28 cellular contexts compared by ENCODE assay signal in the genomic region with DNA sequence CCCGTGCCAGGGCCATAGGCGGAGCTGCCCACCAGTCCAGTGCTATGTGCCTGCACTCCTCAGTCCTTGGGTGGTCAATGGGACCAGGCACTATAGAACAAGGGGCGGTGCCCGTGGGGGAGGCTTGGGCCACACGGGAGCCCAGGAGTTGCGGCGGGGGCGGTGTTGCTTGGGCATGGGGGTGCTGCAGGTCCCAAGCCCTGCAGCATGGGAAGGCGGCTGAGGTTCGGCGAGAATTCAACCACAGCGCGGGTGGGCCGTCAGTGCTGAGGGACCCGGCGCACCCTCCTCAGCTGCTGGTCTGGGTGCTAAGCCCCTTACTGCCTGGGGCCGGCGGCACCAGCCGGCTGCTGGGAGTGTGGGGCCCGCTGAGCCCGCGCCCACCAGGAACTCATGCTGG.
"Had no signal": no experiment of that assay in that cellular context is flagged by ENCODE, and none has a peak within 500 bp of the region (broad histone marks: within the 10 kb centered on the region; RNA-seq: fewer than 3 reads in every experiment).

No MANE protein-coding gene starts in this region.

- H3K4me3 Mint-ChIP-seq: dendritic cell treated with granulocyte-macrophage colony-stimulating factor and Interleukin-4, amounts not matched to agents 40 ng/mL and 50 ng/mL, for 4 days; effector memory CD8-positive, alpha-beta T cell; endodermal cell had no signal

- DNase-seq: colonic mucosa; cortex of kidney; dermis blood vessel endothelial cell; dorsolateral prefrontal cortex; effector CD4-positive, alpha-beta T cell; effector CD8-positive, alpha-beta T cell; effector memory CD4-positive, alpha-beta T cell; effector memory CD8-positive, alpha-beta T cell; endodermal cell; erythroblast; esophagus squamous epithelium; foreskin fibroblast; foreskin keratinocyte; foreskin melanocyte; gastrocnemius medialis; glutamatergic neuron; head of caudate nucleus; heart left ventricle had no signal

- H3K9me3 Mint-ChIP-seq: dendritic cell treated with granulocyte-macrophage colony-stimulating factor and Interleukin-4, amounts not matched to agents 40 ng/mL and 50 ng/mL, for 4 days; effector memory CD8-positive, alpha-beta T cell had no signal

- H3K4me1 ChIP-seq: colonic mucosa, esophagus muscularis mucosa, esophagus squamous epithelium, foreskin keratinocyte, gastrocnemius medialis, gastroesophageal sphincter, heart left ventricle had no signal

- H3K36me3 ChIP-seq: colonic mucosa, esophagus muscularis mucosa, esophagus squamous epithelium, gastrocnemius medialis, gastroesophageal sphincter, heart left ventricle had no signal

- H3K4me1 Mint-ChIP-seq: endodermal cell had no signal

- H3K4me3 ChIP-seq: colonic mucosa, coronary artery, dorsolateral prefrontal cortex, esophagus muscularis mucosa, esophagus squamous epithelium, gastrocnemius medialis, gastroesophageal sphincter, heart left ventricle had no signal

- FAIRE-seq: colon, endometrium, endothelial cell of umbilical vein, frontal cortex had no signal

- H3K27me3 Mint-ChIP-seq: dendritic cell treated with granulocyte-macrophage colony-stimulating factor and Interleukin-4, amounts not matched to agents 40 ng/mL and 50 ng/mL, for 4 days; effector memory CD8-positive, alpha-beta T cell had no signal

- ATAC-seq: effector memory CD8-positive, alpha-beta T cell; esophagus mucosa; foreskin keratinocyte; gastrocnemius medialis; gastroesophageal sphincter; heart left ventricle had no signal

- H3K9me3 ChIP-seq: colonic mucosa, esophagus muscularis mucosa, esophagus squamous epithelium, gastrocnemius medialis, gastroesophageal sphincter, heart left ventricle had no signal

- H3K27ac ChIP-seq: colonic mucosa, coronary artery, dorsolateral prefrontal cortex, epithelial cell of prostate, esophagus muscularis mucosa, esophagus squamous epithelium, foreskin keratinocyte, gastrocnemius medialis, gastroesophageal sphincter, heart left ventricle had no signal

- H3K27ac Mint-ChIP-seq: dendritic cell treated with granulocyte-macrophage colony-stimulating factor and Interleukin-4, amounts not matched to agents 40 ng/mL and 50 ng/mL, for 4 days; effector memory CD8-positive, alpha-beta T cell; endodermal cell had no signal
